Comparison of ENCODE assay signal across 19 cellular contexts in the genomic region with DNA sequence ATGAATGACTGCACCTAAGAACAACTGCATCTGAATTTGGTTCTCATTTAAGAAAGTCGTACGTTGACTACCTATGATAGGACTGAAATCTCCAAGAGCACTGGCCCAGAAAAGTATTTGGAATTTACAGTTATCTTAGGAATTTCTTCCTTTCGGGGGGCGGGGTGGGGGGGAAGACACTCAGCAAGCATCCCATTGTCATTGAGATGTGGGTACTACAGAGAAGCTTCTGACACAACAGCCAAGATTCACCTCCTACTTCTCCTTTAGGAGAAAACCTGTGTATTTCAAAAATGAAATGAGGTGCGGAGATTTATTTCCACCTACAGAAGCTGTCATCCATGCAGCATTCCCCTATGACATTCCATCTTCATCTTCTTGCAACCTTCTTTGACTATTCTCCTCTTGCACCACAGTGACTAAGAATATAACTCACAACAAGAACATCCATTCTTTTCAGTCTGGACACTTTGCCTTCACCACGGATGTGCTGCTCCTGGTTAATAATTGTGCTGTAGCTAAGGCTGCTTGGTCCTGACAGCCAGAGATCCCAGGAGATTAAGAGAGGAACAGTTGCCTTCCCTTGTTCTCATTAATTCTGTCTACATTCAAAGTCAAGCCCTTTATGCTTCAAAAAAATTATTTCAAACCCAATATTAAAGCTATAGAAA.
"Had no signal": no experiment of that assay in that cellular context is flagged by ENCODE, and none has a peak within 500 bp of the region (broad histone marks: within the 10 kb centered on the region; RNA-seq: fewer than 3 reads in every experiment).

No MANE protein-coding gene starts in this region.

- DNase-seq: activated CD4-positive, alpha-beta T cell treated with anti-CD3 and anti-CD28 coated beads for 36 hours; activated CD4-positive, alpha-beta T cell treated with anti-CD3 and anti-CD28 coated beads, Interleukin-2, amount 50 U/mL, for 48 hours; activated naive CD4-positive, alpha-beta T cell; activated naive CD8-positive, alpha-beta T cell treated with anti-CD3 and anti-CD28 coated beads for 36 hours; activated T-cell treated with anti-CD3 and anti-CD28 coated beads for 4 hours; amniotic stem cell; effector CD8-positive, alpha-beta T cell; mesenchymal stem cell; naive thymus-derived CD4-positive, alpha-beta T cell; sigmoid colon; spleen; stimulated activated naive CD4-positive, alpha-beta T cell; upper lobe of right lung had no signal

- H3K9me3 ChIP-seq: esophagus muscularis mucosa, neutrophil, sigmoid colon, spleen, upper lobe of right lung had no signal

- H3K79me2 ChIP-seq: parathyroid adenoma had no signal

- H3K27me3 ChIP-seq: esophagus muscularis mucosa, sigmoid colon had no signal

- H3K4me3 ChIP-seq: esophagus muscularis mucosa, sigmoid colon, spleen, upper lobe of right lung had no signal

- FAIRE-seq: endothelial cell of umbilical vein, TTC549 had no signal

- H3K27ac ChIP-seq: esophagus muscularis mucosa, neutrophil, parathyroid adenoma, sigmoid colon, spleen, upper lobe of right lung had no signal

- H3K4me1 ChIP-seq: esophagus muscularis mucosa, parathyroid adenoma, sigmoid colon, spleen, upper lobe of right lung had no signal

- H3K9ac ChIP-seq: parathyroid adenoma had no signal

- H2AFZ ChIP-seq: parathyroid adenoma had no signal

- ATAC-seq: activated CD4-positive, alpha-beta T cell treated with anti-CD3 and anti-CD28 coated beads for 36 hours; activated T-helper 17 cell treated with anti-CD3 and anti-CD28 coated beads, Interleukin-2, amount 50 U/mL, for 72 hours; naive thymus-derived CD4-positive, alpha-beta T cell; upper lobe of right lung had no signal

- H3K36me3 ChIP-seq: esophagus muscularis mucosa, neutrophil, sigmoid colon, spleen, upper lobe of right lung had no signal
